Comparison of ENCODE assay signal across 7 cellular contexts in genomic region chr22:33271390-33272161, GRCh38.
DNase-seq lines count a peak whose midpoint lies in the region; ATAC-seq and TF ChIP-seq lines count a peak whose summit lies in the region.

No MANE protein-coding gene starts in this region.

- no peak for TF ChIP-seq CTCF in cardiac fibroblast (IDR thresholded peaks at IDR 0.05; ENCODE audit: low read depth, low read length)
- no peak for TF ChIP-seq CTCF in spleen (IDR thresholded peaks at IDR 0.05 in 8 of 11, conservative IDR thresholded peaks at IDR 0.05 in 3 of 11)

- intact Hi-C loops in spleen (cut with DNase I; ENCODE audit: low total_unique reads), result no loop called here
- intact Hi-C loops in activated T-helper 2 cell treated with anti-CD3 and anti-CD28 coated beads, Interferon-gamma antibody, Interleukin-2, Interleukin-4, amounts not matched to agents 10 μg/mL and 5 μg/mL and 100 μg/mL, durations not matched to agents 14 hours and 24 hours and 36 hours (cut with micrococcal nuclease), result no loop called here

- H3K36me3 Mint-ChIP-seq in activated T-helper 2 cell treated with anti-CD3 and anti-CD28 coated beads, Interferon-gamma antibody, Interleukin-2, Interleukin-4, amounts not matched to agents 10 μg/mL and 5 μg/mL and 100 μg/mL, durations not matched to agents 14 hours and 24 hours and 36 hours (ENCODE audit: low read depth), result no peaks in the 10 kb centered on the region

- peaks cover 0 to 20% (median 0%) of the 10 kb centered on the region in 6 donors for H3K36me3 ChIP-seq in spleen

- no peaks in the 10 kb centered on the region for H3K27me3 ChIP-seq in spleen (replicated peaks in 1 of 7)

- no peak overlapping the region for H3K27ac Mint-ChIP-seq in activated T-helper 2 cell treated with anti-CD3 and anti-CD28 coated beads, Interferon-gamma antibody, Interleukin-2, Interleukin-4, amounts not matched to agents 10 μg/mL and 5 μg/mL and 100 μg/mL, durations not matched to agents 14 hours and 24 hours and 36 hours

- ATAC-seq in GM19463 (IDR thresholded peaks at IDR 0.05; ENCODE audit: unreplicated experiment) (peak; percentile 61), HG03280 (IDR thresholded peaks at IDR 0.05; ENCODE audit: unreplicated experiment) (peak; percentile 51)

- peak; percentile 4 to 56 for DNase-seq in cardiac fibroblast (ENCODE audit: low read depth in 2 of 2)
- DNase-seq in spleen, result no peak
- DNase-seq in activated T-helper 2 cell treated with anti-CD3 and anti-CD28 coated beads, Interferon-gamma antibody, Interleukin-2, Interleukin-4, amounts not matched to agents 10 μg/mL and 5 μg/mL and 100 μg/mL, durations not matched to agents 14 hours and 24 hours and 36 hours (ENCODE audit: low spot score), result no peak
- no peak for DNase-seq in NCI-H2227 treated with DMSO at 0.1 percent for 48 hours (lab: John Stamatoyannopoulos, UW)
- no peak for DNase-seq in HuH-7 (ENCODE audit: low spot score)

- peaks cover 0 to 50% (median 15%) of the 10 kb centered on the region in 6 donors for H3K4me1 ChIP-seq in spleen

- H3K4me3 Mint-ChIP-seq in activated T-helper 2 cell treated with anti-CD3 and anti-CD28 coated beads, Interferon-gamma antibody, Interleukin-2, Interleukin-4, amounts not matched to agents 10 μg/mL and 5 μg/mL and 100 μg/mL, durations not matched to agents 14 hours and 24 hours and 36 hours (ENCODE audit: low read depth), result no peak overlapping the region

- H3K27me3 Mint-ChIP-seq in activated T-helper 2 cell treated with anti-CD3 and anti-CD28 coated beads, Interferon-gamma antibody, Interleukin-2, Interleukin-4, amounts not matched to agents 10 μg/mL and 5 μg/mL and 100 μg/mL, durations not matched to agents 14 hours and 24 hours and 36 hours (ENCODE audit: low read depth), result no peaks in the 10 kb centered on the region

- H3K27ac ChIP-seq in spleen, result peak overlapping the region in 6 of 8 donors; percentile 19 to 86 (median 69)

- no peak for TF ChIP-seq POLR2A in spleen (IDR thresholded peaks at IDR 0.05)

- no peaks in the 10 kb centered on the region for H3K9me3 ChIP-seq in spleen

- no peaks in the 10 kb centered on the region for H3K4me1 Mint-ChIP-seq in activated T-helper 2 cell treated with anti-CD3 and anti-CD28 coated beads, Interferon-gamma antibody, Interleukin-2, Interleukin-4, amounts not matched to agents 10 μg/mL and 5 μg/mL and 100 μg/mL, durations not matched to agents 14 hours and 24 hours and 36 hours (ENCODE audit: low read depth)

- 64 to 79% (median 73%) methylated on average over 6 of the region's 6 CpGs for WGBS in spleen, 5 donors

- no peaks in the 10 kb centered on the region for H3K9me3 Mint-ChIP-seq in activated T-helper 2 cell treated with anti-CD3 and anti-CD28 coated beads, Interferon-gamma antibody, Interleukin-2, Interleukin-4, amounts not matched to agents 10 μg/mL and 5 μg/mL and 100 μg/mL, durations not matched to agents 14 hours and 24 hours and 36 hours

- H3K4me3 ChIP-seq in cardiac fibroblast (replicated peaks in 1 of 2; ENCODE audit: low read depth in 2 of 2, low read length in 2 of 2) (no peak overlapping the region), spleen (no peak overlapping the region)

Comparison
In these comparisons a context has a peak if more than half of its experiments do, and no peak if none do; other contexts are left out.
1. DNase-seq: peak in cardiac fibroblast (2 of 2); none in spleen (single experiment), activated T-helper 2 cell treated with anti-CD3 and anti-CD28 coated beads, Interferon-gamma antibody, Interleukin-2, Interleukin-4, amounts not matched to agents 10 μg/mL and 5 μg/mL and 100 μg/mL, durations not matched to agents 14 hours and 24 hours and 36 hours (single experiment), NCI-H2227 treated with DMSO at 0.1 percent for 48 hours (single experiment) and HuH-7 (single experiment).